ENCODE assay signal across 23 cellular contexts in genomic region chr9:18544456-18544855, GRCh38.
DNase-seq lines count a peak whose midpoint lies in the region; ATAC-seq, FAIRE-seq and TF ChIP-seq lines count a peak whose summit lies in the region.
"Had no signal": no experiment of that assay in that cellular context is flagged by ENCODE, and none has a peak within 500 bp of the region (broad histone marks: within the 10 kb centered on the region; RNA-seq: fewer than 3 reads in every experiment).

No MANE protein-coding gene starts in this region.

- ATAC-seq in PC-3, result 0 out of 2 replicates have a peak, but pooled peaks have one; percentile 12
- no peak for ATAC-seq in HG03159 (IDR thresholded peaks at IDR 0.05; ENCODE audit: unreplicated experiment)
- ATAC-seq in activated CD4-positive, CD25-positive, alpha-beta regulatory T cell treated with anti-CD3 and anti-CD28 coated beads, Interleukin-2, amount 50 U/mL, for 24 hours, result no peak
- ATAC-seq: mucosa of descending colon, psoas muscle had no signal

- no peak overlapping the region for H3K4me3 Mint-ChIP-seq in chondrocyte (ENCODE audit: unreplicated experiment)
- H3K4me3 Mint-ChIP-seq in osteocyte (ENCODE audit: unreplicated experiment), result no peak overlapping the region
- H3K4me3 Mint-ChIP-seq: activated CD4-positive, alpha-beta memory T cell treated with anti-CD3 and anti-CD28 coated beads for 36 hours; CD8-positive, alpha-beta memory T cell; H9; neural progenitor cell had no signal

- H3K27me3 Mint-ChIP-seq in chondrocyte (ENCODE audit: low read depth), result no peaks in the 10 kb centered on the region
- no peaks in the 10 kb centered on the region for H3K27me3 Mint-ChIP-seq in osteocyte (ENCODE audit: unreplicated experiment)
- H3K27me3 Mint-ChIP-seq: activated CD4-positive, alpha-beta memory T cell treated with anti-CD3 and anti-CD28 coated beads for 36 hours had no signal

- H3K27me3 ChIP-seq in PC-3 (ENCODE audit: low read length), result no peaks in the 10 kb centered on the region
- H3K27me3 ChIP-seq: neural progenitor cell had no signal

- peak overlapping the region; percentile 90 for H3K27ac Mint-ChIP-seq in chondrocyte (ENCODE audit: unreplicated experiment)
- H3K27ac Mint-ChIP-seq in osteocyte (ENCODE audit: unreplicated experiment), result peak overlapping the region; percentile 81
- H3K27ac Mint-ChIP-seq: activated CD4-positive, alpha-beta memory T cell treated with anti-CD3 and anti-CD28 coated beads for 36 hours; CD8-positive, alpha-beta memory T cell; H9; neural progenitor cell had no signal

- DNase-seq in H54 (ENCODE audit: insufficient read length, low spot score) (no peak), PC-3 (peak; percentile 66), chondrocyte (ENCODE audit: low spot score) (no peak), osteocyte (ENCODE audit: extremely low spot score, unreplicated experiment) (no peak), NCI-H1694 treated with DMSO at 0.1 percent for 48 hours (lab: John Stamatoyannopoulos, UW) (no peak), KG1 (lab: John Stamatoyannopoulos, UW) (no peak)
- DNase-seq: activated CD4-positive, alpha-beta memory T cell treated with anti-CD3 and anti-CD28 coated beads for 36 hours; activated T-cell treated with anti-CD3 and anti-CD28 coated beads for 4 hours; AML-193; CD8-positive, alpha-beta memory T cell; effector CD4-positive, alpha-beta T cell; H9; mucosa of descending colon; NCI-H187; NCI-H226; psoas muscle; stimulated activated CD4-positive, alpha-beta T cell treated with anti-CD3 and anti-CD28 coated beads, Interleukin-4, amount 100 ng/mL, for 4 hours; T-helper 2 cell; trophoblast cell; WERI-Rb-1 had no signal

- H3K4me2 ChIP-seq in PC-3 (ENCODE audit: low read length), result peak overlapping the region; percentile 43; the same call in 1 of the 2 replicates
- H3K4me2 ChIP-seq: neural progenitor cell had no signal

- no peaks in the 10 kb centered on the region for H3K79me2 ChIP-seq in PC-3 (ENCODE audit: low read length)

- H3K4me3 ChIP-seq in PC-3 (ENCODE audit: low read length), result no peak overlapping the region
- H3K4me3 ChIP-seq: mucosa of descending colon, neural progenitor cell, psoas muscle had no signal

- FAIRE-seq in H54 (lab: Jason Lieb, UNC), result peak; percentile 97

- H3K9me3 ChIP-seq in PC-3 (ENCODE audit: low read length), result no peaks in the 10 kb centered on the region
- H3K9me3 ChIP-seq: mucosa of descending colon, psoas muscle had no signal

- TF ChIP-seq POLR2A in H54 (IDR thresholded peaks at IDR 0.05; ENCODE audit: low read depth, low read length), result no peak

- H3K36me3 Mint-ChIP-seq in chondrocyte (ENCODE audit: low read depth), result no peaks in the 10 kb centered on the region
- no peaks in the 10 kb centered on the region for H3K36me3 Mint-ChIP-seq in osteocyte (ENCODE audit: unreplicated experiment)
- H3K36me3 Mint-ChIP-seq: activated CD4-positive, alpha-beta memory T cell treated with anti-CD3 and anti-CD28 coated beads for 36 hours; CD8-positive, alpha-beta memory T cell; neural progenitor cell had no signal

- H2AFZ ChIP-seq in PC-3 (ENCODE audit: low read length), result no peak overlapping the region
- H2AFZ ChIP-seq: neural progenitor cell had no signal

- BruUV-seq in PC-3 (replicated peaks; lab: Mats Ljungman, UMichigan), result no TSS peak

- H3K9me3 Mint-ChIP-seq in chondrocyte (ENCODE audit: low read depth) (no peaks in the 10 kb centered on the region), osteocyte (ENCODE audit: unreplicated experiment) (no peaks in the 10 kb centered on the region)
- H3K9me3 Mint-ChIP-seq: activated CD4-positive, alpha-beta memory T cell treated with anti-CD3 and anti-CD28 coated beads for 36 hours; CD8-positive, alpha-beta memory T cell; H9; neural progenitor cell had no signal

- intact Hi-C loops in PC-3 (cut with micrococcal nuclease), result loop anchor here (5.0 to 10.0 kb wide), 4 partner anchors 52 to 290 kb away; no protein-coding TSS in a partner anchor

- H3K9ac ChIP-seq in PC-3 (ENCODE audit: low read length), result peak overlapping the region; percentile 70; the same call in 1 of the 2 replicates
- H3K9ac ChIP-seq: neural progenitor cell had no signal

- H3K9me2 ChIP-seq in PC-3 (replicated peaks; ENCODE audit: low read length), result no peaks in the 10 kb centered on the region

- H3K4me1 ChIP-seq in PC-3 (ENCODE audit: insufficient read depth, low read length), result peaks cover 36% of the 10 kb centered on the region
- H3K4me1 ChIP-seq: neural progenitor cell, psoas muscle had no signal

- POLR2A ChIA-PET in PC-3 (lab: Charles Lee; ENCODE audit: unreplicated experiment), result no interaction called here

- TF ChIP-seq CTCF in PC-3 (conservative IDR thresholded peaks at IDR 0.05; ENCODE audit: low read depth, low read length) (no peak), chondrocyte (IDR thresholded peaks at IDR 0.05) (no peak), osteocyte (IDR thresholded peaks at IDR 0.05) (no peak)

- CTCF ChIA-PET in PC-3 (lab: Charles Lee), result interaction anchor here (0.6 kb wide), 2 partner anchors 316 to 427 kb away, joined by 3 read pairs; no protein-coding TSS in a partner anchor

- no peaks in the 10 kb centered on the region for H3F3A ChIP-seq in PC-3 (ENCODE audit: low read length, unreplicated experiment)

- H3K4me1 Mint-ChIP-seq in chondrocyte (ENCODE audit: low read depth), result peaks cover 42% of the 10 kb centered on the region
- H3K4me1 Mint-ChIP-seq in osteocyte (ENCODE audit: unreplicated experiment), result peaks cover 49% of the 10 kb centered on the region
- H3K4me1 Mint-ChIP-seq: CD8-positive, alpha-beta memory T cell; H9; neural progenitor cell had no signal

- H3K27ac ChIP-seq in PC-3 (ENCODE audit: low read length), result peak overlapping the region; percentile 95
- H3K27ac ChIP-seq: neural progenitor cell, psoas muscle, WERI-Rb-1 had no signal

- H3K36me3 ChIP-seq in PC-3 (ENCODE audit: low read depth, low read length), result no peaks in the 10 kb centered on the region
- H3K36me3 ChIP-seq: neural progenitor cell, WERI-Rb-1 had no signal

- H4K20me1 ChIP-seq in PC-3 (ENCODE audit: low read length), result no peaks in the 10 kb centered on the region
